ENCODE assay signal across 10 cellular contexts in genomic region chr1:179175011-179175934, GRCh38. TPM values are rescaled to one million over a fixed set of nuclear protein-coding genes. Genes with fewer than 3 reads are reported as not detected.
DNase-seq lines count a peak whose midpoint lies in the region; ATAC-seq and TF ChIP-seq lines count a peak whose summit lies in the region.
"Had no signal": no experiment of that assay in that cellular context is flagged by ENCODE, and none has a peak within 500 bp of the region (broad histone marks: within the 10 kb centered on the region; RNA-seq: fewer than 3 reads in every experiment).

No MANE protein-coding gene starts in this region.

- TF ChIP-seq CTCF in AG10803 (conservative IDR thresholded peaks at IDR 0.05; ENCODE audit: low read length), result 0 out of 2 replicates have a peak, but pooled peaks have one; percentile 9

- no peaks in the 10 kb centered on the region for H3K36me3 ChIP-seq in ectodermal cell (ENCODE audit: control insufficient read depth, insufficient read depth, low read length)

- DNase-seq in AG10803 (ENCODE audit: low read depth) (peak; percentile 89), NOMO-1 treated with dmso at 0.1 percent for 144 hours (lab: John Stamatoyannopoulos, UW; ENCODE audit: unreplicated experiment) (peak; percentile 65), myocyte (ENCODE audit: low read depth) (peak; percentile 72), ACHN (no peak), NCI-H1436 (lab: John Stamatoyannopoulos, UW) (no peak)
- DNase-seq: DMS79 treated with DMSO at 0.1 percent for 48 hours, T-helper 2 cell had no signal

- H3K27me3 ChIP-seq in ectodermal cell (ENCODE audit: control insufficient read depth, insufficient read depth, low read length, poor library complexity, severe bottlenecking), result no peaks in the 10 kb centered on the region

- H3K9me3 ChIP-seq in ectodermal cell (ENCODE audit: control insufficient read depth, low read length), result no peaks in the 10 kb centered on the region

- WGBS in ectodermal cell, 2 experiments, result 85 to 91% methylated on average over 5 of the region's 5 CpGs

- no peaks in the 10 kb centered on the region for H3K4me1 ChIP-seq in ectodermal cell (ENCODE audit: control insufficient read depth, insufficient read depth, low read length)

- in situ Hi-C loops in ACHN (cut with HindIII; ENCODE audit: low pct_ligation_motif_present, low pct_unique_long_range_greater_than_20kb, low sequenced_read_pairs), result no loop called here

- peak overlapping the region; percentile 79 for H3K27ac ChIP-seq in ectodermal cell (ENCODE audit: insufficient read depth, low read depth, low read length, poor library complexity, severe bottlenecking)

- H3K4me3 ChIP-seq in AG10803 (ENCODE audit: low read length) (no peak overlapping the region), ectodermal cell (ENCODE audit: insufficient read depth, low read depth, low read length) (no peak overlapping the region)

- ATAC-seq in HG02884 (IDR thresholded peaks at IDR 0.05; ENCODE audit: unreplicated experiment) (no peak), HG03025 (IDR thresholded peaks at IDR 0.05; ENCODE audit: low FRiP score, unreplicated experiment) (no peak)

RNA-seq across cellular contexts. Expression of gene ABL2, which starts 54.2 kb away (rescaled TPM):
- 13.1 TPM for polyA plus RNA-seq in ectodermal cell (2013, experiment 1 of 4)
- 16.6 TPM for polyA plus RNA-seq in ectodermal cell (2013, experiment 2 of 4)
- polyA plus RNA-seq in ectodermal cell (2013, experiment 3 of 4), result 10.6 TPM
- polyA plus RNA-seq in ectodermal cell (2013, experiment 4 of 4), result 13.1 TPM
- 43.2 and 60.3 TPM in 2 replicates for total RNA-seq in myocyte
- 24.8 TPM for polyA plus RNA-seq in myocyte (2012)

Comparison
In these comparisons a context has a peak if more than half of its experiments do, and no peak if none do; other contexts are left out.
1. DNase-seq: peak in AG10803 (single experiment), NOMO-1 treated with dmso at 0.1 percent for 144 hours (single experiment) and myocyte (single experiment); none in ACHN (single experiment) and NCI-H1436 (single experiment).